8 cellular contexts compared by ENCODE assay signal in genomic region chr1:39690943-39691382, GRCh38. TPM values are rescaled to one million over a fixed set of nuclear protein-coding genes. Genes with fewer than 3 reads are reported as not detected.
DNase-seq lines count a peak whose midpoint lies in the region; ATAC-seq and TF ChIP-seq lines count a peak whose summit lies in the region.

No MANE protein-coding gene starts in this region.

- H3K36me3 Mint-ChIP-seq in CD4-positive, CD25-positive, alpha-beta regulatory T cell, result peaks cover 8% of the 10 kb centered on the region
- H3K36me3 Mint-ChIP-seq in neural crest cell (ENCODE audit: low read depth), result no peaks in the 10 kb centered on the region

- H3K27ac Mint-ChIP-seq in CD4-positive, CD25-positive, alpha-beta regulatory T cell, result peak overlapping the region; percentile 86 to 95 (median 90)
- no peak overlapping the region for H3K27ac Mint-ChIP-seq in neural crest cell (ENCODE audit: unreplicated experiment)

- peak overlapping the region; percentile 61 for H3K4me3 ChIP-seq in CD4-positive, CD25-positive, alpha-beta regulatory T cell (ENCODE audit: low read depth, low read length)
- H3K4me3 ChIP-seq in breast epithelium, result peak overlapping the region; percentile 25 to 67 (median 49)

- TF ChIP-seq CTCF in breast epithelium (IDR thresholded peaks at IDR 0.05), result no peak
- no peak for TF ChIP-seq CTCF in neural crest cell (conservative IDR thresholded peaks at IDR 0.05)

- peaks cover 5 to 57% (median 30%) of the 10 kb centered on the region in 4 donors for H3K4me1 Mint-ChIP-seq in CD4-positive, CD25-positive, alpha-beta regulatory T cell
- H3K4me1 Mint-ChIP-seq in neural crest cell, result peaks cover 15% of the 10 kb centered on the region

- H3K4me3 Mint-ChIP-seq in CD4-positive, CD25-positive, alpha-beta regulatory T cell, result peak overlapping the region; percentile 86 to 97 (median 90)
- peak overlapping the region; percentile 69 for H3K4me3 Mint-ChIP-seq in neural crest cell

- H3K27me3 Mint-ChIP-seq in CD4-positive, CD25-positive, alpha-beta regulatory T cell, result peaks cover 23% of the 10 kb centered on the region
- H3K27me3 Mint-ChIP-seq in neural crest cell (ENCODE audit: low read depth), result peaks cover 97% of the 10 kb centered on the region

- no peaks in the 10 kb centered on the region for H3K9me3 ChIP-seq in CD4-positive, CD25-positive, alpha-beta regulatory T cell (ENCODE audit: control insufficient read depth in 2 of 2, low read length in 2 of 2)
- no peaks in the 10 kb centered on the region for H3K9me3 ChIP-seq in breast epithelium

- peaks cover 5% of the 10 kb centered on the region for H3K27me3 ChIP-seq in CD4-positive, CD25-positive, alpha-beta regulatory T cell (ENCODE audit: control insufficient read depth, insufficient read depth, low read length)
- H3K27me3 ChIP-seq in breast epithelium, result peaks cover 4 to 34% of the 10 kb centered on the region in 2 donors

- no peak for DNase-seq in CD4-positive, CD25-positive, alpha-beta regulatory T cell
- DNase-seq in breast epithelium (ENCODE audit: low spot score in 2 of 2) (no peak), neural crest cell (ENCODE audit: low read depth, low spot score) (no peak), NCI-H1417 (lab: John Stamatoyannopoulos, UW) (no peak), NCI-H1092 treated with DMSO at 0.1 percent for 48 hours (lab: John Stamatoyannopoulos, UW) (no peak)
- DNase-seq in effector CD8-positive, alpha-beta T cell (lab: John Stamatoyannopoulos, UW), result no peak

- no peak for ATAC-seq in CD4-positive, CD25-positive, alpha-beta regulatory T cell (ENCODE audit: low read depth in 2 of 2)
- ATAC-seq in HG02759 (IDR thresholded peaks at IDR 0.05; ENCODE audit: unreplicated experiment) (peak; percentile 19), GM21717 (IDR thresholded peaks at IDR 0.05; ENCODE audit: unreplicated experiment) (no peak)

- H3K36me3 ChIP-seq in CD4-positive, CD25-positive, alpha-beta regulatory T cell (ENCODE audit: control insufficient read depth, insufficient read depth, low read length), result no peaks in the 10 kb centered on the region
- H3K36me3 ChIP-seq in breast epithelium, result no peaks in the 10 kb centered on the region

- no peak for TF ChIP-seq POLR2A in breast epithelium (IDR thresholded peaks at IDR 0.05)

- H3K27ac ChIP-seq in CD4-positive, CD25-positive, alpha-beta regulatory T cell (ENCODE audit: insufficient read depth, low read length, poor library complexity, severe bottlenecking), result peak overlapping the region; percentile 78
- no peak overlapping the region for H3K27ac ChIP-seq in breast epithelium

- intact Hi-C loops in breast epithelium (cut with DNase I; ENCODE audit: low total_unique reads), result no loop called here

- H3K4me1 ChIP-seq in CD4-positive, CD25-positive, alpha-beta regulatory T cell (ENCODE audit: control insufficient read depth, insufficient read depth, low read length, poor library complexity, severe bottlenecking), result peaks cover 39% of the 10 kb centered on the region
- H3K4me1 ChIP-seq in breast epithelium, result peaks cover 0 to 4% of the 10 kb centered on the region in 2 donors

- H3K9me3 Mint-ChIP-seq in CD4-positive, CD25-positive, alpha-beta regulatory T cell, result peaks cover 0 to 1% (median 0%) of the 10 kb centered on the region in 7 donors
- H3K9me3 Mint-ChIP-seq in neural crest cell, result no peaks in the 10 kb centered on the region

RNA-seq across cellular contexts. Expression of gene HPCAL4, which starts 0.3 kb away (rescaled TPM):
- 13.8 TPM for total RNA-seq in CD4-positive, CD25-positive, alpha-beta regulatory T cell
- 10 to 100 TPM in 3 of 4 donors, 1 to 10 TPM in 1; 9.5 to 19.7 (median 12.5) TPM for polyA plus RNA-seq in CD4-positive, CD25-positive, alpha-beta regulatory T cell
- total RNA-seq in breast epithelium, result not detected
- total RNA-seq in neural crest cell, result 0.49 and 0.68 TPM in 2 replicates

RNA-seq across cellular contexts. Expression of gene NT5C1A, which starts 19.1 kb away (rescaled TPM):
- 0.47 TPM for total RNA-seq in CD4-positive, CD25-positive, alpha-beta regulatory T cell
- under 1 TPM in 1 of 4 donors, not detected in 3; 0.37 TPM for polyA plus RNA-seq in CD4-positive, CD25-positive, alpha-beta regulatory T cell
- total RNA-seq in breast epithelium, result under 1 TPM in 1 of 3 donors, not detected in 2; 0.29 TPM
- total RNA-seq in neural crest cell, result not detected in 2 replicates

RNA-seq across cellular contexts. Expression of gene PPIE, which starts 47.7 kb away (rescaled TPM):
- 36.8 TPM for total RNA-seq in CD4-positive, CD25-positive, alpha-beta regulatory T cell
- polyA plus RNA-seq in CD4-positive, CD25-positive, alpha-beta regulatory T cell, result 100 to 1,000 TPM in 1 of 4 donors, 10 to 100 TPM in 3; 90.5 to 118 (median 94.1) TPM
- total RNA-seq in breast epithelium (10 to 100 TPM; 41.3 to 49.2 (median 45.9) TPM), neural crest cell (51.3 and 56.2 TPM in 2 replicates)

RNA-seq across cellular contexts. Expression of gene HEYL, which starts 51.5 kb away (rescaled TPM):
- total RNA-seq in CD4-positive, CD25-positive, alpha-beta regulatory T cell, result 0.25 TPM
- polyA plus RNA-seq in CD4-positive, CD25-positive, alpha-beta regulatory T cell, result not detected
- total RNA-seq in breast epithelium, result 1 to 10 TPM; 2.1 to 5.2 (median 2.3) TPM
- 4.9 and 5.0 TPM in 2 replicates for total RNA-seq in neural crest cell
